22 cellular contexts compared by ENCODE assay signal in the genomic region with DNA sequence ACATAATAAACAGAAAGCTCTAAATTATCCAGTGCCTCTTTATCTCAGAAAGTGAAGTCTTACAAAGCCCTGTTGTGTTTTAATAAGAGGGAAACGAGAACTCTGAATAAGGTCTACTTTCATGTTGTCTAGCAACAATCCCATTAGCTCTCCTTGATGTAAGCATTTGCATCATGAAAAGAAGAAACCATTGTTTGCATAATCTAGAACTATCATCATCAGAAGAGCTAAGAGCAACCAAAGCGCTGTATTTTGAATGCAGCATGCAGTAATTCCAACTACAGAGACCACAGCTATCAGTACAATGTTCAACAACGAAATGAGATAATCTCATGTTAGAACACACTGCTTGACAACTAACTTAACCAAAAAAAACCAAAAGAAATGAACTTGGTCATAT.
"Had no signal": no experiment of that assay in that cellular context is flagged by ENCODE, and none has a peak within 500 bp of the region (broad histone marks: within the 10 kb centered on the region; RNA-seq: fewer than 3 reads in every experiment).

No MANE protein-coding gene starts in this region.

- H3K27me3 ChIP-seq: pancreas, testis, transverse colon had no signal

- H3K4me1 ChIP-seq: testis, transverse colon had no signal

- H3K4me3 ChIP-seq: pancreas, psoas muscle, smooth muscle cell, testis, transverse colon had no signal

- DNase-seq: activated CD4-positive, alpha-beta T cell treated with anti-CD3 and anti-CD28 coated beads for 36 hours; activated CD4-positive, CD25-positive, alpha-beta regulatory T cell; activated CD8-positive, alpha-beta memory T cell treated with anti-CD3 and anti-CD28 coated beads, Interleukin-2, amount 10 ng/mL, durations not matched to agents 7 days and 5 days; activated CD8-positive, alpha-beta T cell treated with anti-CD3 and anti-CD28 coated beads, Interleukin-2, amount 10 ng/mL, durations not matched to agents 7 days and 5 days; activated naive CD8-positive, alpha-beta T cell treated with anti-CD3 and anti-CD28 coated beads, Interleukin-2, amount 50 U/mL, for 24 hours; activated T-cell treated with anti-CD3 and anti-CD28 coated beads, Interleukin-2, amount 50 U/mL, for 48 hours; amygdala; caudate nucleus; cortex of kidney; effector memory CD8-positive, alpha-beta T cell; left colon; midbrain; naive thymus-derived CD4-positive, alpha-beta T cell; pancreas; psoas muscle; stimulated activated CD4-positive, alpha-beta T cell treated with anti-CD3 and anti-CD28 coated beads, Interleukin-1b, Interleukin-23, amount 100 ng/mL, for 48 hours; stimulated activated CD4-positive, alpha-beta T cell treated with anti-CD3 and anti-CD28 coated beads, Interleukin-4, amount 100 ng/mL, for 4 hours; stimulated activated CD8-positive, alpha-beta memory T cell treated with anti-CD3 and anti-CD28 coated beads, Interleukin-4, amount 100 ng/mL, for 48 hours; testis; transverse colon had no signal

- H3K36me3 ChIP-seq: pancreas had no signal

- H3K9me3 ChIP-seq: pancreas, psoas muscle, testis, transverse colon had no signal

- H3K27ac ChIP-seq: pancreas, psoas muscle, testis, transverse colon had no signal

- ATAC-seq: activated CD4-positive, alpha-beta T cell treated with anti-CD3 and anti-CD28 coated beads for 36 hours; activated CD8-positive, alpha-beta memory T cell treated with anti-CD3 and anti-CD28 coated beads, Interleukin-2, amount 10 ng/mL, durations not matched to agents 7 days and 5 days; activated CD8-positive, alpha-beta T cell treated with anti-CD3 and anti-CD28 coated beads, Interleukin-2, amount 10 ng/mL, durations not matched to agents 7 days and 5 days; activated naive CD8-positive, alpha-beta T cell treated with anti-CD3 and anti-CD28 coated beads, Interleukin-2, amount 50 U/mL, for 24 hours; effector memory CD8-positive, alpha-beta T cell; left colon; naive thymus-derived CD4-positive, alpha-beta T cell; stimulated activated memory B cell treated with anti-CD40 and anti-IgM and Interleukin-4, amounts not matched to agents 10 μg/mL and 1 μg/mL and 100 μg/mL, for 72 hours had no signal
